Comparison of ENCODE assay signal across 1 cellular context in genomic region chr9:127885508-127886281, GRCh38.
TF ChIP-seq lines count a peak whose summit lies in the region.

No MANE protein-coding gene starts in this region.

TF ChIP-seq in GM23338, 12 proteins besides CTCF, POLR2A, EP300 and RAD21:
- TF ChIP-seq ETS1 (IDR thresholded peaks at IDR 0.05), result no peak
- no peak for TF ChIP-seq CREB1 (CRISPR knock-in tag; IDR thresholded peaks at IDR 0.05; ENCODE audit: low read depth)
- TF ChIP-seq REST (IDR thresholded peaks at IDR 0.05; ENCODE audit: unreplicated experiment), result no peak
- TF ChIP-seq EZH2 (IDR thresholded peaks at IDR 0.05; ENCODE audit: low read depth, unreplicated experiment), result no peak
- no peak for TF ChIP-seq ZNF114 (CRISPR knock-in tag; IDR thresholded peaks at IDR 0.05)
- no peak for TF ChIP-seq EZH2phosphoT487 (IDR thresholded peaks at IDR 0.05; ENCODE audit: unreplicated experiment)
- no peak for TF ChIP-seq JUNB (IDR thresholded peaks at IDR 0.05; ENCODE audit: unreplicated experiment)
